ENCODE assay signal across 1 cellular context in genomic region chr16:1379054-1379862, GRCh38.
TF ChIP-seq lines count a peak whose summit lies in the region.

No MANE protein-coding gene starts in this region.

TF ChIP-seq in HepG2, 621 proteins besides CTCF, POLR2A, EP300 and RAD21 (continued from another document and continues in another):
- TF ChIP-seq CREBL2 (CRISPR knock-in tag; IDR thresholded peaks at IDR 0.05; ENCODE audit: borderline replicate concordance) (no peak), ZNF468 (CRISPR knock-in tag; IDR thresholded peaks at IDR 0.05) (0 out of 2 replicates have a peak, but pooled peaks have one; percentile 40), POGK (CRISPR knock-in tag; conservative IDR thresholded peaks at IDR 0.05) (peak; percentile 77), UBTF (CRISPR knock-in tag; IDR thresholded peaks at IDR 0.05) (peak; percentile 29; the same call in 1 of the 2 replicates), ZNF451 (CRISPR knock-in tag; IDR thresholded peaks at IDR 0.05) (no peak), ZSCAN30 (CRISPR knock-in tag; IDR thresholded peaks at IDR 0.05) (0 out of 2 replicates have a peak, but pooled peaks have one; percentile 40), ZNF550 (CRISPR knock-in tag; IDR thresholded peaks at IDR 0.05; ENCODE audit: borderline replicate concordance) (no peak), HNRNPUL1 (IDR thresholded peaks at IDR 0.05; ENCODE audit: low read depth, low read length) (no peak), ZSCAN29 (CRISPR knock-in tag; conservative IDR thresholded peaks at IDR 0.05) (no peak), TEF (CRISPR knock-in tag; IDR thresholded peaks at IDR 0.05) (no peak), ZSCAN20 (CRISPR knock-in tag; IDR thresholded peaks at IDR 0.05; ENCODE audit: borderline replicate concordance) (0 out of 2 replicates have a peak, but pooled peaks have one; percentile 56), ZNF749 (CRISPR knock-in tag; IDR thresholded peaks at IDR 0.05; ENCODE audit: borderline replicate concordance) (peak; percentile 8; the same call in 1 of the 2 replicates), ZNF75D (CRISPR knock-in tag; IDR thresholded peaks at IDR 0.05; ENCODE audit: borderline replicate concordance) (0 out of 2 replicates have a peak, but pooled peaks have one; percentile 29), ZNF747 (CRISPR knock-in tag; IDR thresholded peaks at IDR 0.05; ENCODE audit: borderline replicate concordance) (no peak), ZNF281 (CRISPR knock-in tag; IDR thresholded peaks at IDR 0.05; ENCODE audit: borderline replicate concordance) (peak; percentile 47; the same call in 1 of the 2 replicates), ARID2 (CRISPR knock-in tag; IDR thresholded peaks at IDR 0.05; ENCODE audit: borderline replicate concordance) (peak; percentile 88; the same call in 1 of the 2 replicates), HINFP (CRISPR knock-in tag; IDR thresholded peaks at IDR 0.05; ENCODE audit: low read depth) (no peak), ZNF773 (CRISPR knock-in tag; IDR thresholded peaks at IDR 0.05; ENCODE audit: borderline replicate concordance) (0 out of 2 replicates have a peak, but pooled peaks have one; percentile 49), TSC22D2 (CRISPR knock-in tag; IDR thresholded peaks at IDR 0.05; ENCODE audit: borderline replicate concordance) (0 out of 2 replicates have a peak, but pooled peaks have one; percentile 25), KDM1A (CRISPR knock-in tag; IDR thresholded peaks at IDR 0.05) (no peak), POLR2G (IDR thresholded peaks at IDR 0.05; ENCODE audit: low read depth, low read length) (peak; percentile 72), SP4 (CRISPR knock-in tag; IDR thresholded peaks at IDR 0.05) (peak; percentile 15; the same call in 1 of the 2 replicates), NFRKB (IDR thresholded peaks at IDR 0.05) (no peak), THYN1 (CRISPR knock-in tag; IDR thresholded peaks at IDR 0.05; ENCODE audit: borderline replicate concordance, low read depth) (no peak), ZNF414 (CRISPR knock-in tag; IDR thresholded peaks at IDR 0.05) (0 out of 2 replicates have a peak, but pooled peaks have one; percentile 70), HNF4A (CRISPR knock-in tag; IDR thresholded peaks at IDR 0.05) (peak; percentile 17; the same call in 1 of the 2 replicates), ZNF766 (CRISPR knock-in tag; IDR thresholded peaks at IDR 0.05; ENCODE audit: borderline replicate concordance) (0 out of 2 replicates have a peak, but pooled peaks have one; percentile 32), HMGA1 (CRISPR knock-in tag; conservative IDR thresholded peaks at IDR 0.05) (no peak), SNAPC4 (CRISPR knock-in tag; IDR thresholded peaks at IDR 0.05) (no peak), ZNF724P (CRISPR knock-in tag; IDR thresholded peaks at IDR 0.05; ENCODE audit: borderline replicate concordance) (0 out of 2 replicates have a peak, but pooled peaks have one; percentile 62), DPF2 (CRISPR knock-in tag; IDR thresholded peaks at IDR 0.05; ENCODE audit: borderline replicate concordance, low read depth) (no peak), CREB3 (CRISPR knock-in tag; IDR thresholded peaks at IDR 0.05) (0 out of 2 replicates have a peak, but pooled peaks have one; percentile 57), ATF3 (CRISPR knock-in tag; IDR thresholded peaks at IDR 0.05) (peak; percentile 66; the same call in 1 of the 2 replicates), HNF4G (IDR thresholded peaks at IDR 0.05; ENCODE audit: borderline replicate concordance, low read depth, low read length) (no peak), HNF4G (CRISPR knock-in tag; IDR thresholded peaks at IDR 0.05; ENCODE audit: borderline replicate concordance, low read depth) (no peak), KLF13 (CRISPR knock-in tag; IDR thresholded peaks at IDR 0.05) (no peak), HOXA3 (CRISPR knock-in tag; IDR thresholded peaks at IDR 0.05) (peak; percentile 31; the same call in 1 of the 2 replicates), E2F1 (CRISPR knock-in tag; IDR thresholded peaks at IDR 0.05) (0 out of 2 replicates have a peak, but pooled peaks have one; percentile 41), ZBTB25 (CRISPR knock-in tag; IDR thresholded peaks at IDR 0.05) (0 out of 2 replicates have a peak, but pooled peaks have one; percentile 31), HHEX (CRISPR knock-in tag; IDR thresholded peaks at IDR 0.05) (no peak)
